8 cellular contexts compared by ENCODE assay signal in genomic region chr5:1111727-1112289, GRCh38. TPM values are rescaled to one million over a fixed set of nuclear protein-coding genes. Genes with fewer than 3 reads are reported as not detected.
DNase-seq lines count a peak whose midpoint lies in the region; ATAC-seq, FAIRE-seq and TF ChIP-seq lines count a peak whose summit lies in the region.

TSS of gene SLC12A7 (minus strand) at chr5:1112063. CDS start at chr5:1111991, 72 bp downstream.

- peak; percentile 48 for ATAC-seq in GM18519 (IDR thresholded peaks at IDR 0.05; ENCODE audit: low FRiP score, unreplicated experiment)
- peak; percentile 56 for ATAC-seq in HG03066 (IDR thresholded peaks at IDR 0.05; ENCODE audit: low read depth, unreplicated experiment)

- H3K27ac ChIP-seq in PC-9 (peak within 1 kb of the TSS; percentile 62), cardiac muscle cell (no peak within 1 kb of the TSS)

- FAIRE-seq in urothelium cell line (lab: Jason Lieb, UNC), result peak; percentile 97

- H3K36me3 ChIP-seq in PC-9 (ENCODE audit: low read depth), result no peaks in the 10 kb centered on the region
- H3K36me3 ChIP-seq in cardiac muscle cell, result no peaks in the 10 kb centered on the region

- H3K4me1 ChIP-seq in PC-9 (replicated peaks; ENCODE audit: insufficient read depth), result peaks cover 32% of the 10 kb centered on the region
- H3K4me1 ChIP-seq in cardiac muscle cell (ENCODE audit: low read depth), result peaks cover 12% of the 10 kb centered on the region

- CTCF ChIA-PET in PC-9 (lab: Charles Lee), result no interaction called here

- peak within 1 kb of the TSS; percentile 91 for H3K4me2 ChIP-seq in PC-9

- peaks cover 28% of the 10 kb centered on the region for H3K79me2 ChIP-seq in PC-9 (ENCODE audit: low read depth)

- DNase-seq in PC-9 (peak; percentile 61 to 92), cardiac muscle cell (ENCODE audit: low read depth in 1 of 2, low spot score in 1 of 2) (peak; percentile 42 to 79), posterior vena cava (ENCODE audit: low spot score) (no peak), urothelium cell line (ENCODE audit: low spot score) (peak; percentile 93), SHP77 treated with DMSO at 0.1 percent for 48 hours (lab: John Stamatoyannopoulos, UW) (no peak)
- peak; percentile 75 for DNase-seq in activated naive CD4-positive, alpha-beta T cell treated with anti-CD3 and anti-CD28 coated beads, Interleukin-2, amount 50 U/mL, for 16 hours

- H3F3A ChIP-seq in PC-9 (ENCODE audit: insufficient read depth, low read depth), result peaks cover 13% of the 10 kb centered on the region

- H2AFZ ChIP-seq in PC-9, result peak within 1 kb of the TSS; percentile 73

- intact Hi-C loops in PC-9 (cut with micrococcal nuclease; ENCODE audit: unreplicated experiment), result loop anchor here (2.0 to 10.0 kb wide), 3 partner anchors 215 to 727 kb away; no protein-coding TSS in a partner anchor
- intact Hi-C loops in posterior vena cava (cut with DNase I), result no loop called here

- no peaks in the 10 kb centered on the region for H3K9me3 ChIP-seq in PC-9 (ENCODE audit: insufficient read depth, low read depth)
- no peaks in the 10 kb centered on the region for H3K9me3 ChIP-seq in cardiac muscle cell (ENCODE audit: low read depth)

- BruUV-seq in PC-9 (replicated peaks; lab: Mats Ljungman, UMichigan), result no TSS peak

- no peaks in the 10 kb centered on the region for H3K9me2 ChIP-seq in PC-9 (ENCODE audit: insufficient read depth)

- TF ChIP-seq CTCF in PC-9 (conservative IDR thresholded peaks at IDR 0.05) (no peak), cardiac muscle cell (IDR thresholded peaks at IDR 0.05; ENCODE audit: low read depth, low read length) (no peak)

- H3K27me3 ChIP-seq in PC-9 (ENCODE audit: insufficient read depth, low read depth) (no peaks in the 10 kb centered on the region), cardiac muscle cell (no peaks in the 10 kb centered on the region)

- POLR2A ChIA-PET in PC-9 (lab: Charles Lee; ENCODE audit: unreplicated experiment), result no interaction called here

- H4K20me1 ChIP-seq in PC-9 (ENCODE audit: insufficient read depth), result peaks cover 39% of the 10 kb centered on the region

- H3K4me3 ChIP-seq in PC-9, result peak within 1 kb of the TSS; percentile 84
- H3K4me3 ChIP-seq in cardiac muscle cell, result peak within 1 kb of the TSS; percentile 91

RNA-seq across cellular contexts. Expression of gene SLC12A7, which starts in this region (rescaled TPM):
- total RNA-seq in PC-9 (2021) (174 and 207 TPM in 2 replicates), cardiac muscle cell (25.5 and 29.9 TPM in 2 replicates), posterior vena cava (10 to 100 TPM; 23.8 to 34.6 TPM)
- 14.1 and 21.9 TPM in 2 replicates for polyA plus RNA-seq in cardiac muscle cell

Comparison
In these comparisons a context has a peak if more than half of its experiments do, and no peak if none do; other contexts are left out.
1. DNase-seq: peak in PC-9 (2 of 2), activated naive CD4-positive, alpha-beta T cell treated with anti-CD3 and anti-CD28 coated beads, Interleukin-2, amount 50 U/mL, for 16 hours (single experiment), cardiac muscle cell (2 of 2) and urothelium cell line (single experiment); none in posterior vena cava (single experiment) and SHP77 treated with DMSO at 0.1 percent for 48 hours (single experiment).